17 cellular contexts compared by ENCODE assay signal in the genomic region with DNA sequence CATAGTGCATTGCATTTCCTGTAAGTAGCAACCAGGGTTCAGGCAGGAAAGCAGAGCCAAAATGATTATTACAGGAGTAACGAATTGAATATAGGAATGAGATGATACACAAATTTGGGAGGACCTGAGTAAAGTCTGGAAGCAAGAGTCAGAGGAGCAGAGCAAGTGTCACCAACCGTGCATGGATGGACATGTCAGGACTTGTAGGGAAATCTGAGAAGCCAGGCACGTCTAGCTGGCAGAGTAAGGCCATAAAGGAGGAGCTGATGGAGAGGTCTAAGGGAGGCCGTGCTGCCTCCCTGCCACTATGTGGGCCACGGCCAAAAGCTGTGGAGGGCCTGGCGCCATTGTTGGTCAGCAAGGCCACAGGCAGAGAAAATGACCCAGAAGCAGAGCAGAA. TPM values are rescaled to one million over a fixed set of nuclear protein-coding genes. Genes with fewer than 3 reads are reported as not detected.
DNase-seq lines count a peak whose midpoint lies in the region; ATAC-seq, FAIRE-seq and TF ChIP-seq lines count a peak whose summit lies in the region.
"Had no signal": no experiment of that assay in that cellular context is flagged by ENCODE, and none has a peak within 500 bp of the region (broad histone marks: within the 10 kb centered on the region; RNA-seq: fewer than 3 reads in every experiment).

No MANE protein-coding gene starts in this region.

- H3K4me1 ChIP-seq in H1 (replicated peaks in 1 of 4; ENCODE audit: control insufficient read depth in 3 of 4, insufficient read depth in 4 of 4, low read length in 3 of 4) = no peaks in the 10 kb centered on the region

- H2AFZ ChIP-seq in H1 (ENCODE audit: low read length) = peak overlapping the region; percentile 11; the same call in 1 of the 2 replicates

- H2BK120ac ChIP-seq in H1 (replicated peaks; ENCODE audit: low read depth, low read length) = peak overlapping the region; percentile 25

- peaks cover 7% of the 10 kb centered on the region for H3K27me3 Mint-ChIP-seq in HFFc6 (ENCODE audit: insufficient read depth)
- H3K27me3 Mint-ChIP-seq in activated CD8-positive, alpha-beta memory T cell treated with anti-CD3 and anti-CD28 coated beads, Interleukin-2, amount 10 ng/mL, durations not matched to agents 7 days and 5 days = peaks cover 20% of the 10 kb centered on the region

- no peak overlapping the region for H3K4me3 Mint-ChIP-seq in HFFc6
- H3K4me3 Mint-ChIP-seq in activated CD8-positive, alpha-beta memory T cell treated with anti-CD3 and anti-CD28 coated beads, Interleukin-2, amount 10 ng/mL, durations not matched to agents 7 days and 5 days = no peak overlapping the region

- CTCF ChIA-PET in H1 (lab: Charles Lee; ENCODE audit: partially characterized antibody) = no interaction called here
- CTCF ChIA-PET in activated CD8-positive, alpha-beta memory T cell treated with anti-CD3 and anti-CD28 coated beads, Interleukin-2, amount 10 ng/mL, durations not matched to agents 7 days and 5 days (lab: Charles Lee) = no interaction called here

- 84% methylated on average over 6 of the region's 6 CpGs; no CpG with 5 or more reads in 1 of the 2 experiments for WGBS in H1 (ENCODE audit: extremely low coverage in 1 of 2, insufficient coverage in 1 of 2, insufficient read length in 1 of 2, insufficient replicate concordance in 2 of 2, low coverage in 1 of 2, low lambda C conversion rate in 2 of 2, missing lambda C conversion rate in 1 of 2), 2 experiments

- no peaks in the 10 kb centered on the region for H3K9me3 Mint-ChIP-seq in HFFc6
- H3K9me3 Mint-ChIP-seq in activated CD8-positive, alpha-beta memory T cell treated with anti-CD3 and anti-CD28 coated beads, Interleukin-2, amount 10 ng/mL, durations not matched to agents 7 days and 5 days (ENCODE audit: low read depth) = no peaks in the 10 kb centered on the region

- no peak for TF ChIP-seq EP300 in H1 (IDR thresholded peaks at IDR 0.05; ENCODE audit: borderline replicate concordance in 1 of 2, low read depth in 2 of 2, low read length in 2 of 2)

- no peak overlapping the region for H3K14ac ChIP-seq in H1 (ENCODE audit: insufficient read length)

- no peak overlapping the region for H3K4ac ChIP-seq in H1 (replicated peaks; ENCODE audit: insufficient read length, low read depth, low read length)

- no peak for TF ChIP-seq POLR2A in H1 (IDR thresholded peaks at IDR 0.05; ENCODE audit: control extremely low read depth in 1 of 2, low read depth in 2 of 2, low read length in 2 of 2)

- H3K56ac ChIP-seq in H1 (replicated peaks; ENCODE audit: insufficient read length, low read depth, low read length) = no peak overlapping the region

- H4K20me1 ChIP-seq in H1 (replicated peaks in 1 of 2; ENCODE audit: control insufficient read depth in 1 of 2, insufficient read depth in 2 of 2, low read length in 2 of 2) = no peaks in the 10 kb centered on the region
- H4K20me1 ChIP-seq: BLaER1 treated with 17β-estradiol and CSF1 and Interleukin-3, amounts not matched to agents 10 nM and 100 nM had no signal

- peak overlapping the region; percentile 46; the same call in 1 of the 2 replicates for H2BK5ac ChIP-seq in H1 (ENCODE audit: low read depth, low read length)

- H3K23me2 ChIP-seq in H1 (ENCODE audit: low read depth, low read length) = no peaks in the 10 kb centered on the region

- no peak overlapping the region for H3K9ac ChIP-seq in H1 (replicated peaks in 1 of 4; ENCODE audit: extremely low read depth in 1 of 4, low read depth in 3 of 4, low read length in 3 of 4)
- H3K9ac ChIP-seq: BLaER1 treated with 17β-estradiol and CSF1 and Interleukin-3, amounts not matched to agents 10 nM and 100 nM had no signal

- no peak overlapping the region for H4K5ac ChIP-seq in H1 (ENCODE audit: insufficient read length, low read depth, low read length)

- H3K23ac ChIP-seq in H1 (ENCODE audit: insufficient read length) = no peak overlapping the region

- H2BK15ac ChIP-seq in H1 (ENCODE audit: low read length) = no peak overlapping the region

- H3K27ac Mint-ChIP-seq in HFFc6 = peak overlapping the region; percentile 7
- H3K27ac Mint-ChIP-seq in activated CD8-positive, alpha-beta memory T cell treated with anti-CD3 and anti-CD28 coated beads, Interleukin-2, amount 10 ng/mL, durations not matched to agents 7 days and 5 days = no peak overlapping the region

- H3K18ac ChIP-seq in H1 (ENCODE audit: extremely low read depth, low read length) = no peak overlapping the region

- no peaks in the 10 kb centered on the region for H3K79me1 ChIP-seq in H1 (ENCODE audit: low read depth, low read length)

- 0 out of 2 replicates have a peak overlapping the region, but pooled peaks have one; percentile 24 for H2BK20ac ChIP-seq in H1 (ENCODE audit: low read length)

- DNase-seq in DMS 273 (lab: John Stamatoyannopoulos, UW; ENCODE audit: unreplicated experiment) = peak; percentile 22
- no peak for DNase-seq in DMS 273 treated with DMSO at 0.1 percent for 48 hours (lab: John Stamatoyannopoulos, UW)
- no peak for DNase-seq in HFFc6
- DNase-seq in NCI-H526 treated with DMSO at 0.1 percent for 48 hours (lab: John Stamatoyannopoulos, UW) = peak; percentile 28
- DNase-seq in H1 (ENCODE audit: low read depth in 1 of 2, low spot score in 2 of 2) = no peak
- no peak for DNase-seq in stimulated activated CD4-positive, alpha-beta T cell treated with anti-CD3 and anti-CD28 coated beads, Interleukin-15, amount 100 ng/mL, for 24 hours
- no peak for DNase-seq in GM19238 (ENCODE audit: insufficient read length, low spot score)
- no peak for DNase-seq in activated CD8-positive, alpha-beta memory T cell treated with anti-CD3 and anti-CD28 coated beads, Interleukin-2, amount 10 ng/mL, durations not matched to agents 7 days and 5 days
- DNase-seq: H7, MG63, NCI-H2081, NCI-H446, RPMI8226 had no signal

- H3K36me3 ChIP-seq in H1 (ENCODE audit: control insufficient read depth in 2 of 4, insufficient read depth in 4 of 4, low read length in 3 of 4) = no peaks in the 10 kb centered on the region
- H3K36me3 ChIP-seq: BLaER1 treated with 17β-estradiol and CSF1 and Interleukin-3, amounts not matched to agents 10 nM and 100 nM; MG63 had no signal

- no peak overlapping the region for H2AK5ac ChIP-seq in H1 (ENCODE audit: low read depth, low read length)

- H4K91ac ChIP-seq in H1 (replicated peaks; ENCODE audit: insufficient read length, low read length) = peak overlapping the region; percentile 34

- 0 out of 4 replicates have a peak, but pooled peaks cover 0 to under 1% of the 10 kb centered on the region in 2 experiments for H3K9me3 ChIP-seq in H1 (ENCODE audit: insufficient read depth in 2 of 2, low read depth in 1 of 2, low read length in 1 of 2)
- H3K9me3 ChIP-seq: BLaER1 treated with 17β-estradiol and CSF1 and Interleukin-3, amounts not matched to agents 10 nM and 100 nM; MG63 had no signal

- POLR2A ChIA-PET in H1 (lab: Charles Lee; ENCODE audit: partially characterized antibody) = no interaction called here

- FAIRE-seq in H1 (lab: Jason Lieb, UNC) = no peak
- FAIRE-seq: HTR-8/SVneo had no signal

- TF ChIP-seq CTCF in HFFc6 (IDR thresholded peaks at IDR 0.05) (no peak), H1 (IDR thresholded peaks at IDR 0.05; ENCODE audit: control extremely low read depth in 1 of 3, insufficient read depth in 1 of 3, low read depth in 1 of 3, low read length in 3 of 3) (no peak)

- peaks cover 3% of the 10 kb centered on the region; the same call in 1 of the 2 replicates for H3K36me3 Mint-ChIP-seq in HFFc6 (ENCODE audit: low read depth)
- H3K36me3 Mint-ChIP-seq in activated CD8-positive, alpha-beta memory T cell treated with anti-CD3 and anti-CD28 coated beads, Interleukin-2, amount 10 ng/mL, durations not matched to agents 7 days and 5 days = no peaks in the 10 kb centered on the region

- TF ChIP-seq RAD21 in H1 (IDR thresholded peaks at IDR 0.05 in 1 of 2, conservative IDR thresholded peaks at IDR 0.05 in 1 of 2; ENCODE audit: low read depth in 2 of 2, low read length in 2 of 2) = no peak

- H3K4me2 ChIP-seq in H1 (ENCODE audit: insufficient read depth in 1 of 2, low read depth in 2 of 2, low read length in 2 of 2) = no peak overlapping the region
- H3K4me2 ChIP-seq: BLaER1 treated with 17β-estradiol and CSF1 and Interleukin-3, amounts not matched to agents 10 nM and 100 nM had no signal

- peaks cover 42% of the 10 kb centered on the region for H3K4me1 Mint-ChIP-seq in HFFc6 (ENCODE audit: low read depth)
- peaks cover 4% of the 10 kb centered on the region for H3K4me1 Mint-ChIP-seq in activated CD8-positive, alpha-beta memory T cell treated with anti-CD3 and anti-CD28 coated beads, Interleukin-2, amount 10 ng/mL, durations not matched to agents 7 days and 5 days

- no peak overlapping the region for H2BK12ac ChIP-seq in H1 (ENCODE audit: low read depth, low read length)

- no peak overlapping the region for H4K8ac ChIP-seq in H1 (ENCODE audit: extremely low read depth, insufficient read depth, low read length)

- no peak overlapping the region for H3K27ac ChIP-seq in H1 (ENCODE audit: low read depth, low read length)
- H3K27ac ChIP-seq: 22Rv1; BLaER1 treated with 17β-estradiol and CSF1 and Interleukin-3, amounts not matched to agents 10 nM and 100 nM had no signal

- no peaks in the 10 kb centered on the region for H3K79me2 ChIP-seq in H1 (ENCODE audit: control insufficient read depth in 1 of 2, insufficient read depth in 2 of 2, low read length in 2 of 2)

- H3K27me3 ChIP-seq in H1 (replicated peaks in 1 of 4; ENCODE audit: control insufficient read depth in 3 of 4, extremely low read depth in 1 of 4, insufficient read depth in 3 of 4, low read length in 3 of 4) = no peaks in the 10 kb centered on the region
- H3K27me3 ChIP-seq: BLaER1 treated with 17β-estradiol and CSF1 and Interleukin-3, amounts not matched to agents 10 nM and 100 nM; MG63 had no signal

- ATAC-seq in activated CD8-positive, alpha-beta memory T cell treated with anti-CD3 and anti-CD28 coated beads, Interleukin-2, amount 10 ng/mL, durations not matched to agents 7 days and 5 days = no peak

- no peak overlapping the region for H3K4me3 ChIP-seq in H1 (ENCODE audit: extremely low read depth in 1 of 4, insufficient read depth in 2 of 4, low read depth in 3 of 4, low read length in 4 of 4)
- H3K4me3 ChIP-seq: BLaER1 treated with 17β-estradiol and CSF1 and Interleukin-3, amounts not matched to agents 10 nM and 100 nM; MG63 had no signal

TF ChIP-seq in H1, 55 proteins besides CTCF, POLR2A, EP300 and RAD21 (continues in another document):
- no peak for TF ChIP-seq TEAD4 (IDR thresholded peaks at IDR 0.05; ENCODE audit: low read depth, low read length)

RNA-seq across cellular contexts. Expression of a gene that starts 22.4 kb away (rescaled TPM):
- not detected for total RNA-seq in HFFc6 (2021; fragmentation: NEBNext Ultra II Directional; extraction: Animal tissue kit (Norgen Biotek cat#: 25700))
- total RNA-seq in H1 (2021; fragmentation: NEBNext Ultra II Directional; extraction: Animal tissue kit (Norgen Biotek cat#: 25700)) = 0.54 and 0.78 TPM in 2 replicates
- 0.31 and 0.39 TPM in 2 replicates for polyA plus RNA-seq in H1 (2011; rRNA removed)
- 0.35 TPM for polyA plus RNA-seq in H1 (2011; cell fraction: cytosol; rRNA removed)
- polyA plus RNA-seq in H1 (2011; cell fraction: nucleus; rRNA removed) = 0.40 TPM
- polyA plus RNA-seq in H1 (2012, experiment 1 of 2) = 0.31 to 0.56 TPM (median 0.40 TPM) in 4 replicates
- 0.25 TPM for polyA plus RNA-seq in H1 (2012, experiment 2 of 2)
- polyA plus RNA-seq in H1 (2013, experiment 1 of 2) = 0.45 TPM
- polyA plus RNA-seq in H1 (2013, experiment 2 of 2) = 0.66 TPM
- polyA minus RNA-seq in H1 (2011; rRNA and poly(A)+ RNA removed) = 0.80 and 1.2 TPM in 2 replicates
- polyA minus RNA-seq in H1 (2011; cell fraction: cytosol; rRNA and poly(A)+ RNA removed) = 0.88 TPM
- polyA minus RNA-seq in H1 (2011; cell fraction: nucleus; rRNA and poly(A)+ RNA removed) = 1.2 TPM
- not detected for total RNA-seq in activated CD8-positive, alpha-beta memory T cell treated with anti-CD3 and anti-CD28 coated beads, Interleukin-2, amount 10 ng/mL, durations not matched to agents 7 days and 5 days
- total RNA-seq: OCI-LY7 had no signal

Comparison
In these comparisons a context has a peak if more than half of its experiments do, and no peak if none do; other contexts are left out.
1. DNase-seq: peak in DMS 273 (single experiment) and NCI-H526 treated with DMSO at 0.1 percent for 48 hours (single experiment); none in DMS 273 treated with DMSO at 0.1 percent for 48 hours (single experiment), HFFc6 (single experiment), H1 (0 of 2), stimulated activated CD4-positive, alpha-beta T cell treated with anti-CD3 and anti-CD28 coated beads, Interleukin-15, amount 100 ng/mL, for 24 hours (single experiment), GM19238 (single experiment) and activated CD8-positive, alpha-beta memory T cell treated with anti-CD3 and anti-CD28 coated beads, Interleukin-2, amount 10 ng/mL, durations not matched to agents 7 days and 5 days (single experiment).